Comparison of ENCODE assay signal across 8 cellular contexts in the genomic region with DNA sequence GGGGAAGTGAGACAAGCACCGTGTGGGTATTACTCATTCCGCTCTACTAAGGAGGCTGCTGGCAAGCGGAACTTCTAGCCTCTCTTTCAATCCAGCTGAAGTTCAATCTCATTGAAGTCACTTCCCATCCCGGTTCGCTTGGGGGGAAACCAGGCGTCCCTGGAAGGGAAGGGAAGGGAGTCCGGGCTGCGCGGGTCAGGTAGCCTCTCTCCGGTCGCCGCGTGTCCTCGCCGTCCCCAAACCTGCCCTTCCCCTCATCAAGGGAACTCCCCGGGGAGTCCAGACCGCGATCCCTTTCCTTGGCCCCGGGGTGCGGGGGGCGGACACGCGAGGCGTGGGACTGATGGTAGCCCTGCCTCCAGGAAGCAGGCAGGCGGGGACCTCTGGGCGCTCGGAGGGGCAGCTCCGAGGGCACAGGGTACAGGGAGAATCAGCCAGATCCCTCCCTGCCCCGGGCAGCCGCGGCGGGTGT. TPM values are rescaled to one million over a fixed set of nuclear protein-coding genes. Genes with fewer than 3 reads are reported as not detected.
DNase-seq lines count a peak whose midpoint lies in the region; ATAC-seq and TF ChIP-seq lines count a peak whose summit lies in the region.

No MANE protein-coding gene starts in this region.

- H2AFZ ChIP-seq in smooth muscle cell (ENCODE audit: low read depth) = peak overlapping the region; percentile 62

- H3K4me2 ChIP-seq in smooth muscle cell = peak overlapping the region; percentile 88

- DNase-seq in ELR (ENCODE audit: low read depth) = peak; percentile 89
- DNase-seq in HuH-7 (ENCODE audit: low spot score) = peak; percentile 72
- DNase-seq in T1000 (lab: John Stamatoyannopoulos, UW) = peak; percentile 73
- DNase-seq in brain microvascular endothelial cell = peak; percentile 46
- DNase-seq in smooth muscle cell (lab: John Stamatoyannopoulos, UW; ENCODE audit: unreplicated experiment) = no peak
- DNase-seq in GM19238 (ENCODE audit: insufficient read length, low spot score) = no peak

- H3K27me3 ChIP-seq in brain microvascular endothelial cell (replicated peaks) = no peaks in the 10 kb centered on the region
- H3K27me3 ChIP-seq in iPS-20b (ENCODE audit: insufficient read depth, low read length) = peaks cover 56% of the 10 kb centered on the region
- H3K27me3 ChIP-seq in smooth muscle cell (ENCODE audit: low read depth) = peaks cover 32% of the 10 kb centered on the region

- under 1% methylated on average over 20 of the region's 32 CpGs for WGBS in smooth muscle cell (ENCODE audit: low lambda C conversion rate)

- ATAC-seq in GM21515 (IDR thresholded peaks at IDR 0.05; ENCODE audit: unreplicated experiment) = peak; percentile 71

- H3K9ac ChIP-seq in iPS-20b (ENCODE audit: low read depth, low read length) = peak overlapping the region; percentile 69; the same call in 1 of the 2 replicates
- peak overlapping the region; percentile 25 for H3K9ac ChIP-seq in smooth muscle cell (ENCODE audit: low read depth)

- peaks cover 23% of the 10 kb centered on the region for H4K20me1 ChIP-seq in smooth muscle cell (ENCODE audit: low read depth)

- peak overlapping the region; percentile 63 for H3K27ac ChIP-seq in brain microvascular endothelial cell
- H3K27ac ChIP-seq in iPS-20b (ENCODE audit: low read length) = no peak overlapping the region
- no peak overlapping the region for H3K27ac ChIP-seq in smooth muscle cell (ENCODE audit: low read depth)

- in situ Hi-C loops in brain microvascular endothelial cell (cut with HindIII; ENCODE audit: low pct_ligation_motif_present, low sequenced_read_pairs) = no loop called here

- H3K79me2 ChIP-seq in smooth muscle cell (ENCODE audit: low read depth) = peaks cover 29% of the 10 kb centered on the region

- no peaks in the 10 kb centered on the region for H3K9me3 ChIP-seq in iPS-20b (ENCODE audit: insufficient read depth, low read depth, low read length)
- no peaks in the 10 kb centered on the region for H3K9me3 ChIP-seq in smooth muscle cell (replicated peaks; ENCODE audit: low read depth)

- peak overlapping the region; percentile 74 for H3K4me3 ChIP-seq in brain microvascular endothelial cell (ENCODE audit: low read depth, low read length)
- peak overlapping the region; percentile 89 for H3K4me3 ChIP-seq in iPS-20b (ENCODE audit: low read length)
- H3K4me3 ChIP-seq in smooth muscle cell = peak overlapping the region; percentile 69

- H3F3A ChIP-seq in smooth muscle cell (ENCODE audit: low read depth) = no peaks in the 10 kb centered on the region

- H3K36me3 ChIP-seq in brain microvascular endothelial cell (replicated peaks) (no peaks in the 10 kb centered on the region), iPS-20b (ENCODE audit: insufficient read depth, low read depth, low read length) (no peaks in the 10 kb centered on the region), smooth muscle cell (ENCODE audit: low read depth) (no peaks in the 10 kb centered on the region)

- peaks cover 7% of the 10 kb centered on the region; the same call in 1 of the 2 replicates for H3K4me1 ChIP-seq in iPS-20b (ENCODE audit: insufficient read depth, low read length)
- H3K4me1 ChIP-seq in smooth muscle cell (ENCODE audit: low read depth) = peaks cover 6% of the 10 kb centered on the region

- TF ChIP-seq CTCF in brain microvascular endothelial cell (IDR thresholded peaks at IDR 0.05; ENCODE audit: low read depth, low read length, missing control alignments) (no peak), smooth muscle cell (IDR thresholded peaks at IDR 0.05; ENCODE audit: borderline replicate concordance, insufficient read depth, poor library complexity, severe bottlenecking) (no peak)

RNA-seq across cellular contexts. Expression of gene ZEB1, which starts 0.6 kb away (rescaled TPM):
- 15.7 and 21.0 TPM in 2 replicates for total RNA-seq in smooth muscle cell
- polyA plus RNA-seq in smooth muscle cell = 7.9 and 10.5 TPM in 2 replicates

Comparison
In these comparisons a context has a peak if more than half of its experiments do, and no peak if none do; other contexts are left out.
1. DNase-seq: peak in ELR (single experiment), HuH-7 (single experiment), T1000 (single experiment) and brain microvascular endothelial cell (single experiment); none in smooth muscle cell (single experiment) and GM19238 (single experiment).
2. Peak in every context shown above with its lines, with median percentiles within 50 percentile points of each other: H3K4me3 ChIP-seq.